In genomic region chr4:189846094-189846493, GRCh38 we compare ENCODE assay signal across 7 cellular contexts.
DNase-seq lines count a peak whose midpoint lies in the region; ATAC-seq, FAIRE-seq and TF ChIP-seq lines count a peak whose summit lies in the region.
"Not testable (repeated sequence)": the region's sequence is repeated elsewhere in the genome, so short reads cannot be mapped to it uniquely, and the experiment has no call there.

No MANE protein-coding gene starts in this region.

- POLR2A ChIA-PET in GM12878 (lab: Charles Lee); endothelial cell of umbilical vein (lab: Charles Lee): not testable (repeated sequence)

- not testable (repeated sequence) for TF ChIP-seq CTCF in GM12878 (IDR thresholded peaks at IDR 0.05 in 2 of 3, conservative IDR thresholded peaks at IDR 0.05 in 1 of 3; ENCODE audit: control insufficient read depth in 2 of 3, extremely low read depth in 1 of 3, insufficient read depth in 1 of 3, low read depth in 3 of 3, low read length in 3 of 3); endothelial cell of umbilical vein (IDR thresholded peaks at IDR 0.05; ENCODE audit: extremely low read depth in 1 of 2, insufficient read depth in 1 of 2, low read depth in 1 of 2, low read length in 2 of 2); osteocyte (IDR thresholded peaks at IDR 0.05)

- not testable (repeated sequence) for TF ChIP-seq EP300 in GM12878 (IDR thresholded peaks at IDR 0.05; ENCODE audit: borderline replicate concordance in 1 of 2, control insufficient read depth in 1 of 2, low read depth in 2 of 2, low read length in 2 of 2)

- not testable (repeated sequence) for H3K9me1 ChIP-seq in endothelial cell of umbilical vein (replicated peaks; ENCODE audit: control insufficient read depth, extremely low read depth, insufficient read depth, low read length)

- not testable (repeated sequence) for H2AFZ ChIP-seq in GM12878 (ENCODE audit: control insufficient read depth, low read depth, low read length); endothelial cell of umbilical vein (ENCODE audit: low read depth, low read length)

- intact Hi-C loops in GM12878 (cut with micrococcal nuclease; ENCODE audit: unreplicated experiment); endothelial cell of umbilical vein (cut with micrococcal nuclease): not testable (repeated sequence)

- not testable (repeated sequence) for ATAC-seq in GM12878

- peaks cover 23% of the 10 kb centered on the region for H3K9me3 Mint-ChIP-seq in osteocyte (ENCODE audit: unreplicated experiment)

- H3K36me3 ChIP-seq in GM12878 (ENCODE audit: control insufficient read depth in 2 of 2, insufficient read depth in 2 of 2, low read length in 1 of 2); endothelial cell of umbilical vein (ENCODE audit: control insufficient read depth in 2 of 2, extremely low read depth in 1 of 2, insufficient read depth in 2 of 2, low read length in 2 of 2): not testable (repeated sequence)

- SMC1A ChIA-PET in GM12878 (lab: Charles Lee; ENCODE audit: uncharacterized antibody, unreplicated experiment) = not testable (repeated sequence)

- CTCF ChIA-PET in GM12878 (lab: Yijun Ruan, JAX); endothelial cell of umbilical vein (lab: Charles Lee): not testable (repeated sequence)

- not testable (repeated sequence) for H3K27ac ChIP-seq in GM12878 (ENCODE audit: control insufficient read depth, insufficient read depth); endothelial cell of umbilical vein (ENCODE audit: insufficient read depth, low read depth, low read length)

- not testable (repeated sequence) for DNase-seq in GM12892 (ENCODE audit: insufficient read length); HTR-8/SVneo (ENCODE audit: insufficient read length, low spot score); GM12878 (ENCODE audit: low read depth, low spot score); endothelial cell of umbilical vein (ENCODE audit: low read depth, low spot score); urothelium cell line (ENCODE audit: low spot score)
- DNase-seq in activated CD4-positive, alpha-beta T cell treated with anti-CD3 and anti-CD28 coated beads for 1 hour = peak; percentile 20
- peak; percentile 91 for DNase-seq in osteocyte (ENCODE audit: extremely low spot score, unreplicated experiment)

- peak; percentile 46 for FAIRE-seq in GM12892 (lab: Jason Lieb, UNC)
- FAIRE-seq in HTR-8/SVneo (lab: Jason Lieb, UNC) = peak; percentile 98
- peak; percentile 66 for FAIRE-seq in GM12878 (lab: Jason Lieb, UNC)
- FAIRE-seq in endothelial cell of umbilical vein (lab: Jason Lieb, UNC) = peak; percentile 70
- FAIRE-seq in urothelium cell line (lab: Jason Lieb, UNC) = peak; percentile 46

- not testable (repeated sequence) for H3K27me3 ChIP-seq in GM12878 (replicated peaks in 1 of 2; ENCODE audit: control insufficient read depth in 2 of 2, insufficient read depth in 2 of 2, low read length in 1 of 2); endothelial cell of umbilical vein (ENCODE audit: control insufficient read depth in 2 of 2, insufficient read depth in 2 of 2, low read length in 2 of 2)

- H3K27ac Mint-ChIP-seq in osteocyte (ENCODE audit: unreplicated experiment) = not testable (repeated sequence)

- WGBS in GM12878 (ENCODE audit: insufficient coverage, insufficient replicate concordance, low lambda C conversion rate, missing lambda C conversion rate) = 94% methylated on average over 30 of the region's 31 CpGs

- H3K9ac ChIP-seq in GM12878 (ENCODE audit: control insufficient read depth, insufficient read depth, low read length); endothelial cell of umbilical vein (replicated peaks; ENCODE audit: extremely low read depth, insufficient read depth, low read length): not testable (repeated sequence)

- in situ Hi-C loops in GM12878 (cut with MboI) = not testable (repeated sequence)

- not testable (repeated sequence) for H3K4me1 ChIP-seq in GM12878 (ENCODE audit: control insufficient read depth, insufficient read depth, low read length); endothelial cell of umbilical vein (ENCODE audit: control insufficient read depth, extremely low read depth, insufficient read depth, low read length)

- dilution Hi-C loops in endothelial cell of umbilical vein (cut with MboI; ENCODE audit: extremely low pct_ligation_motif_present, low sequenced_read_pairs) = not testable (repeated sequence)

- BruUV-seq in GM12878 (replicated peaks; lab: Mats Ljungman, UMichigan); endothelial cell of umbilical vein (replicated peaks; lab: Mats Ljungman, UMichigan): not testable (repeated sequence)

- not testable (repeated sequence) for H3K4me3 ChIP-seq in GM12878; endothelial cell of umbilical vein (replicated peaks in 1 of 3; ENCODE audit: insufficient read depth in 1 of 3, low read depth in 1 of 3, low read length in 3 of 3)

- RAD21 ChIA-PET in GM12878 (lab: Charles Lee; ENCODE audit: unreplicated experiment) = not testable (repeated sequence)

- TF ChIP-seq RAD21 in GM12878 (IDR thresholded peaks at IDR 0.05; ENCODE audit: insufficient read depth, low read depth, low read length) = not testable (repeated sequence)

- H3K4me2 ChIP-seq in GM12878 (ENCODE audit: control insufficient read depth, insufficient read depth); endothelial cell of umbilical vein (ENCODE audit: insufficient read depth, low read length): not testable (repeated sequence)

- H3K79me2 ChIP-seq in GM12878 (ENCODE audit: control insufficient read depth, insufficient read depth, low read length); endothelial cell of umbilical vein (ENCODE audit: control insufficient read depth, insufficient read depth, low read length): not testable (repeated sequence)

- TF ChIP-seq POLR2A in GM12892 (IDR thresholded peaks at IDR 0.05; ENCODE audit: low read depth, low read length); GM12878 (IDR thresholded peaks at IDR 0.05; ENCODE audit: low read depth, low read length); endothelial cell of umbilical vein (IDR thresholded peaks at IDR 0.05; ENCODE audit: low read depth, low read length): not testable (repeated sequence)

- not testable (repeated sequence) for H3K4me1 Mint-ChIP-seq in osteocyte (ENCODE audit: unreplicated experiment)

- not testable (repeated sequence) for H3K27me3 Mint-ChIP-seq in osteocyte (ENCODE audit: unreplicated experiment)

- not testable (repeated sequence) for H3K4me3 Mint-ChIP-seq in osteocyte (ENCODE audit: unreplicated experiment)

- not testable (repeated sequence) for H3K9me3 ChIP-seq in GM12878 (replicated peaks; ENCODE audit: control insufficient read depth, insufficient read depth, low read length); endothelial cell of umbilical vein (replicated peaks; ENCODE audit: control insufficient read depth, insufficient read depth, low read length)

- H4K20me1 ChIP-seq in GM12878 (ENCODE audit: control insufficient read depth, insufficient read depth); endothelial cell of umbilical vein (replicated peaks; ENCODE audit: control insufficient read depth, extremely low read depth, insufficient read depth, low read length): not testable (repeated sequence)

- H3K36me3 Mint-ChIP-seq in osteocyte (ENCODE audit: unreplicated experiment) = not testable (repeated sequence)
